12 cellular contexts compared by ENCODE assay signal in genomic region chr2:62297642-62298010, GRCh38.
DNase-seq lines count a peak whose midpoint lies in the region; TF ChIP-seq lines count a peak whose summit lies in the region.
"Had no signal": no experiment of that assay in that cellular context is flagged by ENCODE, and none has a peak within 500 bp of the region (broad histone marks: within the 10 kb centered on the region; RNA-seq: fewer than 3 reads in every experiment).

No MANE protein-coding gene starts in this region.

- H3K4me3 ChIP-seq in AG04449 (ENCODE audit: low read depth, low read length) = no peak overlapping the region
- H3K4me3 ChIP-seq in GM12875 (ENCODE audit: low read depth, low read length) = no peak overlapping the region
- H3K4me3 ChIP-seq in OCI-LY7 (ENCODE audit: low read depth, low read length, poor library complexity, severe bottlenecking) = no peak overlapping the region
- H3K4me3 ChIP-seq in epithelial cell of proximal tubule (ENCODE audit: low read depth, low read length) = no peak overlapping the region
- H3K4me3 ChIP-seq: upper lobe of left lung had no signal

- CTCF ChIA-PET in AG04449 (lab: Yijun Ruan, JAX) (interaction anchor here (0.9 to 1.0 kb wide), 2 partner anchors 8 to 300 kb away, joined by 3 read pairs; no protein-coding TSS in a partner anchor), OCI-LY7 (lab: Charles Lee; ENCODE audit: unreplicated experiment) (no interaction called here)

- peaks cover 28% of the 10 kb centered on the region for H3K4me1 Mint-ChIP-seq in nephron progenitor cell

- no peaks in the 10 kb centered on the region for H3K27me3 Mint-ChIP-seq in nephron progenitor cell (ENCODE audit: low read depth, poor library complexity)

- no TSS peak for BruUV-seq in OCI-LY7 (replicated peaks; lab: Mats Ljungman, UMichigan)

- no peaks in the 10 kb centered on the region for H3K79me2 ChIP-seq in OCI-LY7 (ENCODE audit: insufficient read depth, low read depth, low read length)

- DNase-seq in AG04449 (ENCODE audit: low read depth, low spot score) (no peak), OCI-LY7 (ENCODE audit: low spot score) (no peak), epithelial cell of proximal tubule (ENCODE audit: low read depth) (no peak), nephron progenitor cell (no peak), medulla oblongata (ENCODE audit: extremely low spot score) (no peak), HPDE6-E6E7 (ENCODE audit: extremely low spot score) (no peak), NCI-H526 treated with DMSO at 0.1 percent for 48 hours (lab: John Stamatoyannopoulos, UW) (no peak)
- DNase-seq: anterior cingulate cortex, NCI-H1417 had no signal

- no peak overlapping the region for H3K4me2 ChIP-seq in OCI-LY7 (ENCODE audit: low read length)

- no peaks in the 10 kb centered on the region for H4K20me1 ChIP-seq in OCI-LY7 (ENCODE audit: insufficient read depth, low read length)

- no peak overlapping the region for H3K4me3 Mint-ChIP-seq in nephron progenitor cell

- no peaks in the 10 kb centered on the region for H3K36me3 ChIP-seq in OCI-LY7 (ENCODE audit: insufficient read depth, low read length)
- H3K36me3 ChIP-seq: upper lobe of left lung had no signal

- no peaks in the 10 kb centered on the region for H3K9me2 ChIP-seq in OCI-LY7 (ENCODE audit: insufficient read depth, low read length)

- peak; percentile 15 for TF ChIP-seq CTCF in AG04449 (IDR thresholded peaks at IDR 0.05; ENCODE audit: insufficient read depth, low read length, missing control alignments)
- peak; percentile 14; the same call in 1 of the 2 replicates for TF ChIP-seq CTCF in GM12875 (IDR thresholded peaks at IDR 0.05; ENCODE audit: borderline replicate concordance, insufficient read depth, low read depth, low read length)
- peak; percentile 57 for TF ChIP-seq CTCF in OCI-LY7 (conservative IDR thresholded peaks at IDR 0.05; ENCODE audit: low read length)
- peak; percentile 41 for TF ChIP-seq CTCF in epithelial cell of proximal tubule (conservative IDR thresholded peaks at IDR 0.05; ENCODE audit: low read depth, low read length)
- TF ChIP-seq CTCF in nephron progenitor cell (IDR thresholded peaks at IDR 0.05) = no peak

- no peaks in the 10 kb centered on the region for H3K36me3 Mint-ChIP-seq in nephron progenitor cell (ENCODE audit: low read depth)

- POLR2A ChIA-PET in AG04449 (lab: Yijun Ruan, JAX) (no interaction called here), OCI-LY7 (lab: Charles Lee) (interaction anchor here (0.6 kb wide), 2 partner anchors 39 to 286 kb away, joined by 3 to 5 read pairs; no protein-coding TSS in a partner anchor)

- H3K4me1 ChIP-seq in OCI-LY7 (ENCODE audit: insufficient read depth, low read length, poor library complexity, severe bottlenecking) = peaks cover 12% of the 10 kb centered on the region

- H3K9me3 ChIP-seq in OCI-LY7 (ENCODE audit: low read length) = no peaks in the 10 kb centered on the region
- H3K9me3 ChIP-seq: upper lobe of left lung had no signal

- intact Hi-C loops in OCI-LY7 (cut with micrococcal nuclease; ENCODE audit: unreplicated experiment) = no loop called here

- no peaks in the 10 kb centered on the region for H3K9me3 Mint-ChIP-seq in nephron progenitor cell

- no peak overlapping the region for H3K27ac Mint-ChIP-seq in nephron progenitor cell

- H2AFZ ChIP-seq in OCI-LY7 (ENCODE audit: low read length) = no peak overlapping the region

- H3K27ac ChIP-seq in OCI-LY7 (ENCODE audit: low read depth, low read length, poor library complexity, severe bottlenecking) = no peak overlapping the region
- H3K27ac ChIP-seq: C4-2B, upper lobe of left lung had no signal
